8 cellular contexts compared by ENCODE assay signal in the genomic region with DNA sequence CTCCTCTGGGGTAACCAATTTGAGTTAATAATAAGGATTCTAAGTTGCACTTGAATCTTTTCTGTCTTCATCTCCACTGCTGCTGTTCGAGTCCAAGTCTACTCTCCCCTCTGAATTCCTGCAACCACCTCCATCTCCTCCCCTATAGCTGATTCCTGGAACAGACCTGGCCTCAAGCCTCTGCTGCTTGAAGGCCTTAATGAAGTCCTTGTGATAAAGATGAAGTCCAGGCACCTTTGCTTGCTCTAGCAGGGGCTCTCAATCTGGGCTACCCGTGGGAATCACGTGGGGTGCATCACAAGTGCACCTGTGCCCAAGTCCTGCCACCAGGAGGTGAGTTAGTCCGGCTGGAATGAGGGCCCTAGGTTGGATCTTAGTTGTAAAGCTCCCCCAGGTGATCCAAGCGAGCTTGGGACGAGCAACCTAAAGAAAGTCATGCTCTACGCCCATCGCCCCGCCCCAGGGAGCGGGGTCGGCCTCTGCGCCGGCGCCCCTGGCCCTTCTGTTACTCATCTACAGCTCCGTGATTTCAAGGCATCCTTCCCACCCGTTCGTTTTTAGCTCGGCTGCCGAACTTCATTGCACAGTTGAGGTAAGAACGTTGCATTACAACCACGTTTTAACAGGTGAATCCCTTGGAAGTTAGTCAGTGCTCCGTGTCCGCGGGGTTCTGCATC. TPM values are rescaled to one million over a fixed set of nuclear protein-coding genes. Genes with fewer than 3 reads are reported as not detected.
DNase-seq lines count a peak whose midpoint lies in the region; TF ChIP-seq lines count a peak whose summit lies in the region.

No MANE protein-coding gene starts in this region.

- peak overlapping the region; percentile 46 to 76 (median 64) for H3K4me3 Mint-ChIP-seq in brain

- H3K9me3 Mint-ChIP-seq in brain: no peaks in the 10 kb centered on the region

- no peak for TF ChIP-seq EP300 in tibial nerve (IDR thresholded peaks at IDR 0.05)

- H3K27me3 ChIP-seq in Karpas-422 (ENCODE audit: low read length): no peaks in the 10 kb centered on the region
- no peaks in the 10 kb centered on the region for H3K27me3 ChIP-seq in liver (ENCODE audit: control insufficient read depth in 4 of 4, insufficient read depth in 4 of 4, low read length in 3 of 4)
- no peaks in the 10 kb centered on the region for H3K27me3 ChIP-seq in tibial nerve
- no peaks in the 10 kb centered on the region for H3K27me3 ChIP-seq in HAP-1 (ENCODE audit: low read depth)

- peaks cover 32% of the 10 kb centered on the region for H3K4me1 Mint-ChIP-seq in brain

- H3K9me3 ChIP-seq in Karpas-422 (ENCODE audit: low read length) (no peaks in the 10 kb centered on the region), liver (ENCODE audit: control insufficient read depth in 4 of 4, low read length in 3 of 4) (no peaks in the 10 kb centered on the region), tibial nerve (no peaks in the 10 kb centered on the region), HAP-1 (no peaks in the 10 kb centered on the region)

- peak; percentile 30 for DNase-seq in DMS 273 (lab: John Stamatoyannopoulos, UW; ENCODE audit: unreplicated experiment)
- no peak for DNase-seq in DMS 273 treated with DMSO at 0.1 percent for 48 hours (lab: John Stamatoyannopoulos, UW)
- peak; percentile 68 for DNase-seq in Karpas-422
- DNase-seq in tibial nerve (ENCODE audit: low spot score in 2 of 2): no peak
- DNase-seq in T-helper 9 cell: no peak
- no peak for DNase-seq in HAP-1 (ENCODE audit: low spot score in 2 of 2)

- no peaks in the 10 kb centered on the region for H4K20me1 ChIP-seq in Karpas-422 (ENCODE audit: insufficient read depth, low read depth, low read length)

- peak overlapping the region in 1 of 5 experiments; percentile 49 for H3K27ac Mint-ChIP-seq in brain

- in situ Hi-C loops in HAP-1 (cut with MboI; ENCODE audit: low sequenced_read_pairs): no loop called here

- TF ChIP-seq RAD21 in liver (IDR thresholded peaks at IDR 0.05): peak in 1 of 2 donors; percentile 59

- peak overlapping the region; percentile 46; the same call in 1 of the 2 replicates for H3K27ac ChIP-seq in Karpas-422 (ENCODE audit: low read length)
- H3K27ac ChIP-seq in liver (ENCODE audit: low read depth in 1 of 2, low read length in 2 of 2): peak overlapping the region in 1 of 2 donors; percentile 70
- H3K27ac ChIP-seq in tibial nerve: peak overlapping the region; percentile 70 to 94 (median 93)

- peaks cover 22% of the 10 kb centered on the region for H3K79me2 ChIP-seq in Karpas-422 (ENCODE audit: low read length)

- H3K9me2 ChIP-seq in Karpas-422 (replicated peaks; ENCODE audit: insufficient read depth, low read length): no peaks in the 10 kb centered on the region

- no peak for TF ChIP-seq POLR2A in tibial nerve (IDR thresholded peaks at IDR 0.05)

- H3K36me3 ChIP-seq in Karpas-422 (ENCODE audit: insufficient read depth, low read length) (peaks cover 13% of the 10 kb centered on the region; the same call in 1 of the 2 replicates), liver (ENCODE audit: control insufficient read depth in 4 of 4, insufficient read depth in 3 of 4, low read depth in 1 of 4, low read length in 3 of 4) (peaks cover 0 to 5% (median under 1%) of the 10 kb centered on the region in 4 donors), tibial nerve (peaks cover 0 to 38% (median 0%) of the 10 kb centered on the region in 3 donors), HAP-1 (replicated peaks) (peaks cover 30% of the 10 kb centered on the region)

- 32% methylated on average over 24 of the region's 24 CpGs for WGBS in liver
- 42 to 55% methylated on average over 24 of the region's 24 CpGs for WGBS in tibial nerve, 2 donors

- H3K27me3 Mint-ChIP-seq in brain: peaks cover 4% of the 10 kb centered on the region

- H3K9ac ChIP-seq in Karpas-422 (ENCODE audit: low read length): peak overlapping the region; percentile 76
- no peak overlapping the region for H3K9ac ChIP-seq in liver (ENCODE audit: low read depth in 1 of 2, low read length in 2 of 2)

- TF ChIP-seq CTCF in brain (conservative IDR thresholded peaks at IDR 0.05): no peak
- TF ChIP-seq CTCF in liver (IDR thresholded peaks at IDR 0.05; ENCODE audit: low read depth, low read length, missing input control): peak; percentile 24
- peak in 1 of 5 experiments; percentile 14 for TF ChIP-seq CTCF in tibial nerve (IDR thresholded peaks at IDR 0.05)

- peak overlapping the region; percentile 82 for H3K4me2 ChIP-seq in Karpas-422 (ENCODE audit: low read depth, low read length, poor library complexity, severe bottlenecking)

- 0 out of 2 replicates have a peak overlapping the region, but pooled peaks have one; percentile 14 for H2AFZ ChIP-seq in Karpas-422 (ENCODE audit: low read length)

- peak overlapping the region; percentile 76 for H3K4me3 ChIP-seq in Karpas-422 (ENCODE audit: low read length)
- H3K4me3 ChIP-seq in liver (ENCODE audit: low read depth in 1 of 3, low read length in 3 of 3): peak overlapping the region; percentile 78 to 94 (median 93)
- peak overlapping the region; percentile 68 to 87 (median 76) for H3K4me3 ChIP-seq in tibial nerve
- no peak overlapping the region for H3K4me3 ChIP-seq in HAP-1

- H3K36me3 Mint-ChIP-seq in brain: peaks cover 27% of the 10 kb centered on the region

- peaks cover 19% of the 10 kb centered on the region for H3K4me1 ChIP-seq in Karpas-422 (ENCODE audit: low read length)
- H3K4me1 ChIP-seq in liver (ENCODE audit: control insufficient read depth in 4 of 4, insufficient read depth in 4 of 4, low read length in 3 of 4): peaks cover 2 to 16% (median 7%) of the 10 kb centered on the region in 4 donors
- peaks cover 0 to 40% (median 16%) of the 10 kb centered on the region in 4 donors for H3K4me1 ChIP-seq in tibial nerve
- H3K4me1 ChIP-seq in HAP-1: peaks cover 4% of the 10 kb centered on the region

TF ChIP-seq in liver, 16 proteins besides CTCF, POLR2A, EP300 and RAD21 (continues in another document):
- TF ChIP-seq JUND (IDR thresholded peaks at IDR 0.05) (no peak), RXRA (IDR thresholded peaks at IDR 0.05) (no peak), SP1 (IDR thresholded peaks at IDR 0.05) (no peak), YY1 (IDR thresholded peaks at IDR 0.05) (no peak), GABPA (IDR thresholded peaks at IDR 0.05 in 1 of 2, conservative IDR thresholded peaks at IDR 0.05 in 1 of 2) (no peak), NR2F2 (IDR thresholded peaks at IDR 0.05) (no peak), FOXA1 (IDR thresholded peaks at IDR 0.05) (no peak), EGR1 (IDR thresholded peaks at IDR 0.05; ENCODE audit: low read depth in 2 of 2) (no peak), FOXA2 (IDR thresholded peaks at IDR 0.05) (no peak), HNF4A (conservative IDR thresholded peaks at IDR 0.05) (no peak)
- TF ChIP-seq, protein P1, sequence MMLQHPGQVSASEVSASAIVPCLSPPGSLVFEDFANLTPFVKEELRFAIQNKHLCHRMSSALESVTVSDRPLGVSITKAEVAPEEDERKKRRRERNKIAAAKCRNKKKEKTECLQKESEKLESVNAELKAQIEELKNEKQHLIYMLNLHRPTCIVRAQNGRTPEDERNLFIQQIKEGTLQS (IDR thresholded peaks at IDR 0.05): no peak
- TF ChIP-seq, protein P2, sequence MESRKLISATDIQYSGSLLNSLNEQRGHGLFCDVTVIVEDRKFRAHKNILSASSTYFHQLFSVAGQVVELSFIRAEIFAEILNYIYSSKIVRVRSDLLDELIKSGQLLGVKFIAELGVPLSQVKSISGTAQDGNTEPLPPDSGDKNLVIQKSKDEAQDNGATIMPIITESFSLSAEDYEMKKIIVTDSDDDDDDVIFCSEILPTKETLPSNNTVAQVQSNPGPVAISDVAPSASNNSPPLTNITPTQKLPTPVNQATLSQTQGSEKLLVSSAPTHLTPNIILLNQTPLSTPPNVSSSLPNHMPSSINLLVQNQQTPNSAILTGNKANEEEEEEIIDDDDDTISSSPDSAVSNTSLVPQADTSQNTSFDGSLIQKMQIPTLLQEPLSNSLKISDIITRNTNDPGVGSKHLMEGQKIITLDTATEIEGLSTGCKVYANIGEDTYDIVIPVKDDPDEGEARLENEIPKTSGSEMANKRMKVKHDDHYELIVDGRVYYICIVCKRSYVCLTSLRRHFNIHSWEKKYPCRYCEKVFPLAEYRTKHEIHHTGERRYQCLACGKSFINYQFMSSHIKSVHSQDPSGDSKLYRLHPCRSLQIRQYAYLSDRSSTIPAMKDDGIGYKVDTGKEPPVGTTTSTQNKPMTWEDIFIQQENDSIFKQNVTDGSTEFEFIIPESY (IDR thresholded peaks at IDR 0.05): no peak

RNA-seq across cellular contexts. Expression of a gene that starts 0.9 kb away (rescaled TPM):
- total RNA-seq in Karpas-422 (2014; rRNA removed; shearing (Covaris generic); ENCODE audit: low replicate concordance): 63.5 and 69.5 TPM in 2 replicates
- polyA plus RNA-seq in brain (ENCODE audit: insufficient read depth, low read depth, low replicate concordance): 23.6 TPM
- 10 to 100 TPM; 19.2 to 22.6 TPM for total RNA-seq in liver
- polyA plus RNA-seq in liver: 10 to 100 TPM; 31.3 to 62.1 TPM
- 10 to 100 TPM; 41.9 to 55.1 (median 50.9) TPM for total RNA-seq in tibial nerve

RNA-seq across cellular contexts. Expression of a gene that starts 50.0 kb away (rescaled TPM):
- 52.5 and 72.6 TPM in 2 replicates for total RNA-seq in Karpas-422 (2014; rRNA removed; shearing (Covaris generic); ENCODE audit: low replicate concordance)
- polyA plus RNA-seq in brain (ENCODE audit: insufficient read depth, low read depth, low replicate concordance) (24.1 TPM), liver (10 to 100 TPM in 1 of 2 donors, 1 to 10 TPM in 1; 8.7 to 11.3 TPM)
- total RNA-seq in liver (10 to 100 TPM; 22.6 to 32.2 TPM), tibial nerve (10 to 100 TPM; 18.6 to 43.9 (median 25.0) TPM)

RNA-seq across cellular contexts. Expression of a gene that starts 50.1 kb away (rescaled TPM):
- total RNA-seq in Karpas-422 (2014; rRNA removed; shearing (Covaris generic); ENCODE audit: low replicate concordance): 36.7 and 43.5 TPM in 2 replicates
- polyA plus RNA-seq in brain (ENCODE audit: insufficient read depth, low read depth, low replicate concordance): 64.5 TPM
- 10 to 100 TPM in 1 of 2 donors, 1 to 10 TPM in 1; 6.6 to 11.4 TPM for total RNA-seq in liver
- 10 to 100 TPM; 15.9 to 30.9 TPM for polyA plus RNA-seq in liver
- 10 to 100 TPM; 65.9 to 97.3 (median 89.0) TPM for total RNA-seq in tibial nerve

Comparison
In these comparisons a context has a peak if more than half of its experiments do, and no peak if none do; other contexts are left out.
1. DNase-seq: peak in DMS 273 (single experiment) and Karpas-422 (single experiment); none in DMS 273 treated with DMSO at 0.1 percent for 48 hours (single experiment), tibial nerve (0 of 2), T-helper 9 cell (single experiment) and HAP-1 (0 of 2).